Comparison of ENCODE assay signal across 8 cellular contexts in the genomic region with DNA sequence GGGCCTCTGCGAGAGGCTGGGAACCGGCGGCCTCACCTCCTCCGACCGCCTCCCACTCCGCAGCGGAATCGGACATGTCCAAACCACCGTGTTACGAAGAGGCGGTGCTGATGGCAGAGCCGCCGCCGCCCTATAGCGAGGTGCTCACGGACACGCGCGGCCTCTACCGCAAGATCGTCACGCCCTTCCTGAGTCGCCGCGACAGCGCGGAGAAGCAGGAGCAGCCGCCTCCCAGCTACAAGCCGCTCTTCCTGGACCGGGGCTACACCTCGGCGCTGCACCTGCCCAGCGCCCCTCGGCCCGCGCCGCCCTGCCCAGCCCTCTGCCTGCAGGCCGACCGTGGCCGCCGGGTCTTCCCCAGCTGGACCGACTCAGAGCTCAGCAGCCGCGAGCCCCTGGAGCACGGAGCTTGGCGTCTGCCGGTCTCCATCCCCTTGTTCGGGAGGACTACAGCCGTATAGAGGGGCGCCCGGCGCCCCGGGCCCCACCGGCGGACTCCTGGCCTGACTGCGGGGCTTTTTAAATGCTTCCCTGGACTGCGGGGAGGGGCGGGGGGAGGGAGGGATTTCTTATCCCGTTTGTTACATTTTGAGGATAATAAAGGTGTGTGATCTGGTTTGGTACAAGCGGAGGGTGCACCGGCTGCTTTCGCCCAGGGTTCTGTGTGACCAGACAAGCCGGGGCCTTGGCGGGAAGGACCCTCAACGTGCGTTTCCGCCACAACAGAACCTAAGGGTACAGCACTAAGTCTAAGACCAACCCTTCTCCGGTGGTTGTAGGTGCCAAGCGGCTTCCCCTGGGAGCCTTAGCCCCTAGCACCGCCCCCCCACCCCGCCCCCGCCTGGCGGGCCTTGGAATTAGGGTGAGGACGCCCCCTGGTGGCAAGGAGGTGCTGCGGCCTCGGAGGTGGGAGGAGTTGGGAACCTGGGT. TPM values are rescaled to one million over a fixed set of nuclear protein-coding genes. Genes with fewer than 3 reads are reported as not detected.
DNase-seq lines count a peak whose midpoint lies in the region; ATAC-seq, FAIRE-seq and TF ChIP-seq lines count a peak whose summit lies in the region.

No MANE protein-coding gene starts in this region.

- H3K4me3 ChIP-seq in KMS-11 (IDR thresholded peaks at IDR 0.05; ENCODE audit: insufficient read depth, low read depth, low read length) = no peak overlapping the region
- H3K4me3 ChIP-seq in fibroblast of lung (replicated peaks in 1 of 4; ENCODE audit: control extremely low read depth in 1 of 4, insufficient read depth in 1 of 4, low read depth in 3 of 4, low read length in 4 of 4) = peak overlapping the region in 3 of 4 experiments; percentile 17 to 57 (median 27)

- no peaks in the 10 kb centered on the region for H3K9me3 ChIP-seq in fibroblast of lung (ENCODE audit: control insufficient read depth, insufficient read depth, low read depth, low read length)

- peak overlapping the region; percentile 48 for H3K4me2 ChIP-seq in KMS-11
- H3K4me2 ChIP-seq in fibroblast of lung (ENCODE audit: extremely low read depth, insufficient read depth, low read length) = peak overlapping the region; percentile 73

- no peaks in the 10 kb centered on the region for H3K27me3 ChIP-seq in KMS-11 (ENCODE audit: insufficient read depth, low read depth)
- no peaks in the 10 kb centered on the region for H3K27me3 ChIP-seq in fibroblast of lung (ENCODE audit: control insufficient read depth, insufficient read depth, low read length)

- no peaks in the 10 kb centered on the region for H3K9me3 Mint-ChIP-seq in natural killer cell

- H3K27me3 Mint-ChIP-seq in natural killer cell (ENCODE audit: low read depth in 2 of 2) = no peaks in the 10 kb centered on the region

- peak; percentile 53; the same call in 1 of the 2 replicates for TF ChIP-seq CTCF in KMS-11 (conservative IDR thresholded peaks at IDR 0.05; ENCODE audit: low read depth, low read length)
- TF ChIP-seq CTCF in fibroblast of lung (conservative IDR thresholded peaks at IDR 0.05 in 1 of 2, IDR thresholded peaks at IDR 0.05 in 1 of 2; ENCODE audit: low read depth in 1 of 2, low read length in 2 of 2) = peak; percentile 77 to 88
- peak; percentile 99 for TF ChIP-seq CTCF in natural killer cell (IDR thresholded peaks at IDR 0.05)

- no peak for FAIRE-seq in RCC 7860 (lab: Jason Lieb, UNC)

- H3K27ac ChIP-seq in KMS-11 (peak overlapping the region; percentile 71), fibroblast of lung (ENCODE audit: insufficient read depth, low read length) (no peak overlapping the region)

- H3K36me3 Mint-ChIP-seq in natural killer cell = no peaks in the 10 kb centered on the region

- H3K79me2 ChIP-seq in KMS-11 (ENCODE audit: insufficient read depth, low read depth) (no peaks in the 10 kb centered on the region), fibroblast of lung (ENCODE audit: control insufficient read depth, insufficient read depth, low read length) (no peaks in the 10 kb centered on the region)

- H4K20me1 ChIP-seq in KMS-11 (ENCODE audit: insufficient read depth) = no peaks in the 10 kb centered on the region
- H4K20me1 ChIP-seq in fibroblast of lung (ENCODE audit: control insufficient read depth, extremely low read depth, insufficient read depth, low read length) = no peaks in the 10 kb centered on the region

- H3K4me1 Mint-ChIP-seq in natural killer cell = peaks cover 15 to 26% of the 10 kb centered on the region in 2 donors

- H3K4me3 Mint-ChIP-seq in natural killer cell = peak overlapping the region; percentile 86

- peak overlapping the region; percentile 85 to 90 for H3K27ac Mint-ChIP-seq in natural killer cell

- H3K36me3 ChIP-seq in KMS-11 (ENCODE audit: insufficient read depth) = no peaks in the 10 kb centered on the region
- H3K36me3 ChIP-seq in fibroblast of lung (ENCODE audit: control insufficient read depth, insufficient read depth, low read length) = peaks cover 27% of the 10 kb centered on the region

- DNase-seq in DMS 273 (lab: John Stamatoyannopoulos, UW; ENCODE audit: unreplicated experiment) (peak; percentile 97), RCC 7860 (ENCODE audit: low spot score) (peak; percentile 70), activated T-helper 1 cell treated with Interleukin-2 at 50 U/mL for 16 hours (ENCODE audit: low read depth) (peak; percentile 90), fibroblast of lung (ENCODE audit: low read depth in 2 of 2) (peak; percentile 77 to 90), natural killer cell (peak; percentile 89)
- DNase-seq in stimulated activated naive CD4-positive, alpha-beta T cell (lab: John Stamatoyannopoulos, UW) = peak; percentile 76 to 95 (median 92)

- H3K9ac ChIP-seq in KMS-11 (peak overlapping the region; percentile 85; the same call in 1 of the 2 replicates), fibroblast of lung (ENCODE audit: insufficient read depth, low read length) (peak overlapping the region; percentile 11)

- H3K4me1 ChIP-seq in KMS-11 (ENCODE audit: low read depth, poor library complexity, severe bottlenecking) (peaks cover 7% of the 10 kb centered on the region), fibroblast of lung (ENCODE audit: control insufficient read depth, extremely low read depth, insufficient read depth, low read length) (peaks cover 12% of the 10 kb centered on the region)

- ATAC-seq in GM21526 (IDR thresholded peaks at IDR 0.05; ENCODE audit: low FRiP score, unreplicated experiment) (peak; percentile 12), natural killer cell (peak; percentile 32 to 66 (median 39))

- H2AFZ ChIP-seq in KMS-11 (ENCODE audit: low read depth) (peak overlapping the region; percentile 60; the same call in 1 of the 2 replicates), fibroblast of lung (ENCODE audit: low read length) (no peak overlapping the region)

- intact Hi-C loops in natural killer cell (cut with micrococcal nuclease) = loop anchor here (1.0 to 5.0 kb wide), 4 partner anchors 30 to 154 kb away; a partner anchor contains a TSS

RNA-seq across cellular contexts. Expression of a gene that starts 9.3 kb away (rescaled TPM):
- total RNA-seq in fibroblast of lung (2.1 and 2.3 TPM in 2 replicates), natural killer cell (10 to 100 TPM; 21.6 to 27.9 (median 23.3) TPM)
- 1.6 TPM in 2 replicates for polyA plus RNA-seq in fibroblast of lung
- 3.1 and 5.9 TPM in 2 replicates for polyA plus RNA-seq in fibroblast of lung (2012)
- polyA minus RNA-seq in fibroblast of lung (ENCODE audit: low replicate concordance) = 0.78 and 1.9 TPM in 2 replicates

RNA-seq across cellular contexts. Expression of a gene that starts 17.5 kb away (rescaled TPM):
- total RNA-seq in fibroblast of lung (96.4 and 102 TPM in 2 replicates), natural killer cell (10 to 100 TPM; 13.7 to 25.2 (median 15.0) TPM)
- 138 and 181 TPM in 2 replicates for polyA plus RNA-seq in fibroblast of lung
- polyA plus RNA-seq in fibroblast of lung (2012) = 168 and 193 TPM in 2 replicates
- polyA minus RNA-seq in fibroblast of lung (ENCODE audit: low replicate concordance) = 167 and 256 TPM in 2 replicates

RNA-seq across cellular contexts. Expression of a gene that starts 29.4 kb away (rescaled TPM):
- total RNA-seq in fibroblast of lung (13.1 and 15.0 TPM in 2 replicates), natural killer cell (100 to 1,000 TPM; 173 to 221 (median 190) TPM)
- 15.8 and 23.4 TPM in 2 replicates for polyA plus RNA-seq in fibroblast of lung
- polyA plus RNA-seq in fibroblast of lung (2012) = 16.0 and 28.2 TPM in 2 replicates
- 9.2 and 18.0 TPM in 2 replicates for polyA minus RNA-seq in fibroblast of lung (ENCODE audit: low replicate concordance)

RNA-seq across cellular contexts. Expression of a gene that starts 41.5 kb away (rescaled TPM):
- total RNA-seq in fibroblast of lung (55.2 and 65.2 TPM in 2 replicates), natural killer cell (10 to 100 TPM in 2 of 3 donors, 1 to 10 TPM in 1; 9.7 to 58.7 (median 14.7) TPM)
- 117 and 245 TPM in 2 replicates for polyA plus RNA-seq in fibroblast of lung
- polyA plus RNA-seq in fibroblast of lung (2012) = 250 and 446 TPM in 2 replicates
- polyA minus RNA-seq in fibroblast of lung (ENCODE audit: low replicate concordance) = 267 and 376 TPM in 2 replicates

RNA-seq across cellular contexts. Expression of a gene that starts 46.6 kb away (rescaled TPM):
- total RNA-seq in fibroblast of lung = under 0.01 and 0.50 TPM in 2 replicates
- 0.10 and 0.19 TPM in 2 replicates for polyA plus RNA-seq in fibroblast of lung
- 0.35 and 0.46 TPM in 2 replicates for polyA plus RNA-seq in fibroblast of lung (2012)
- not detected in 2 replicates for polyA minus RNA-seq in fibroblast of lung (ENCODE audit: low replicate concordance)
- 1 to 10 TPM in 1 of 3 donors, under 1 TPM in 2; 0.66 to 1.7 (median 0.93) TPM for total RNA-seq in natural killer cell

Comparison
In these comparisons a context has a peak if more than half of its experiments do, and no peak if none do; other contexts are left out.
1. RNA of a gene that starts 29.4 kb away (total RNA-seq): 173 to 221 TPM in natural killer cell; 13.1 to 15.0 TPM in fibroblast of lung; every median in the first group is over 10 times any median in the second.
2. Peak in every context shown above with its lines, with median percentiles within 50 percentile points of each other: DNase-seq and CTCF ChIP-seq.